In genomic region chr2:116440104-116440653, GRCh38 we compare ENCODE assay signal across 25 cellular contexts.
"Had no signal": no experiment of that assay in that cellular context is flagged by ENCODE, and none has a peak within 500 bp of the region (broad histone marks: within the 10 kb centered on the region; RNA-seq: fewer than 3 reads in every experiment).

No MANE protein-coding gene starts in this region.

- H3K4me2 ChIP-seq: neural progenitor cell had no signal

- H3K79me2 ChIP-seq: parathyroid adenoma had no signal

- H3K36me3 ChIP-seq: neural progenitor cell, ovary, stomach, thoracic aorta, thyroid gland, tibial nerve, upper lobe of left lung, vagina had no signal

- DNase-seq: natural killer cell; occipital lobe; ovary; posterior cingulate gyrus; psoas muscle; right cardiac atrium; stimulated activated CD4-positive, alpha-beta T cell treated with anti-CD3 and anti-CD28 coated beads, Interleukin-15, amount 100 ng/mL, for 24 hours; stimulated activated CD4-positive, alpha-beta T cell treated with anti-CD3 and anti-CD28 coated beads, Interleukin-2, amount 100 ng/mL, for 24 hours; stimulated activated CD4-positive, alpha-beta T cell treated with anti-CD3 and anti-CD28 coated beads, Interleukin-2, amount 100 ng/mL, for 48 hours; stimulated activated CD4-positive, alpha-beta T cell treated with anti-CD3 and anti-CD28 coated beads, Interleukin-4, amount 100 ng/mL, for 24 hours; stimulated activated naive B cell treated with anti-CD40 and anti-IgM and Interleukin-4, amounts not matched to agents 10 μg/mL and 1 μg/mL and 100 μg/mL, for 72 hours; stimulated activated naive CD4-positive, alpha-beta T cell treated with Interleukin-2 at 50 U/mL for 16 hours; stomach; thyroid gland; trophoblast cell; upper lobe of left lung had no signal

- H3K27ac ChIP-seq: neural progenitor cell, ovary, parathyroid adenoma, psoas muscle, skin epidermis, stomach, thoracic aorta, thyroid gland, tibial nerve, upper lobe of left lung, vagina had no signal

- ATAC-seq: natural killer cell; psoas muscle; right cardiac atrium; sciatic nerve; stimulated activated effector memory CD8-positive, alpha-beta T cell treated with anti-CD3 and anti-CD28 coated beads, Interleukin-12 subunit alpha, Interleukin-12 subunit beta, amount 100 ng/mL, for 72 hours; stimulated activated naive B cell treated with anti-CD40 and anti-IgM and Interleukin-4, amounts not matched to agents 10 μg/mL and 1 μg/mL and 100 μg/mL, for 72 hours had no signal

- H3K4me3 ChIP-seq: neural progenitor cell, ovary, psoas muscle, skin epidermis, stomach, thoracic aorta, thyroid gland, tibial nerve, upper lobe of left lung, vagina had no signal

- FAIRE-seq: urothelium cell line had no signal

- H3K4me1 ChIP-seq: neural progenitor cell, parathyroid adenoma, psoas muscle, stomach, thyroid gland, tibial nerve, upper lobe of left lung, vagina had no signal

- H2AFZ ChIP-seq: neural progenitor cell, parathyroid adenoma had no signal

- H3K9me3 ChIP-seq: ovary, psoas muscle, thoracic aorta, thyroid gland, vagina had no signal

- H3K9ac ChIP-seq: neural progenitor cell, parathyroid adenoma had no signal

- H3K27me3 ChIP-seq: neural progenitor cell, ovary, stomach, thyroid gland, tibial nerve, upper lobe of left lung, vagina had no signal
